ENCODE assay signal across 18 cellular contexts in the genomic region with DNA sequence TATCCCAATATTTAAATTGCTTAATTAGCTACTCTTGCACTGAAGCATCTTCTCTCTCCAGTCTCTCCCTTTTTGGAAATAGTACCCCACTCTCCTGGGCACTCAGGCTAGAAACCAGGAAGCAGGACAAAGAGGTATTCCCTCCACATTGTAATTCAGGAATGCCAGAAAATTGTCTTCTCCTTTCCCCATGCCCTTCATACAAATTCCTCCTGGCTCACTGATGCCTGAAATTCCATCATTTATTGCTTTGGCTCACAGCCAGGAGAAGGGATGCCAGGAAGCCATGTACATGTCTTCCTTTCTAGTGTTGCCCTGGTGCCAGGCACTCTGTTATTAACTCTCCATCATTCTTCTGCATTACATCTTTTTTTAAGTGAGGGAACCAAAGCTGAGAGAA.
A peak's percentile ranks its signal among the peaks of the same experiment; 100 is the strongest.
DNase-seq lines count a peak whose midpoint lies in the region; ATAC-seq and TF ChIP-seq lines count a peak whose summit lies in the region.
"Had no signal": no experiment of that assay in that cellular context is flagged by ENCODE, and none has a peak within 500 bp of the region (broad histone marks: within the 10 kb centered on the region; RNA-seq: fewer than 3 reads in every experiment).

No MANE protein-coding gene starts in this region.

- H3K9ac ChIP-seq in NT2/D1 (ENCODE audit: insufficient read length, low read depth): no peak overlapping the region

- H3K4me3 Mint-ChIP-seq in nephron (no peak overlapping the region), immature natural killer cell (no peak overlapping the region)
- H3K4me3 Mint-ChIP-seq: B cell; CD4-positive, alpha-beta memory T cell had no signal

- no peaks in the 10 kb centered on the region for H3K27me3 ChIP-seq in NT2/D1 (ENCODE audit: insufficient read depth, insufficient read length)

- no peaks in the 10 kb centered on the region for H3K36me3 ChIP-seq in NT2/D1 (ENCODE audit: insufficient read depth, insufficient read length, low read length)

- H3K4me3 ChIP-seq in NT2/D1 (ENCODE audit: insufficient read length, low read depth) (no peak overlapping the region), epithelial cell of proximal tubule (ENCODE audit: low read depth, low read length) (no peak overlapping the region)

- peak overlapping the region in 2 of 3 experiments; percentile 26 to 59 for H3K27ac Mint-ChIP-seq in nephron
- H3K27ac Mint-ChIP-seq in immature natural killer cell: no peak overlapping the region
- H3K27ac Mint-ChIP-seq: B cell; CD4-positive, alpha-beta memory T cell had no signal

- H3K9me3 Mint-ChIP-seq in nephron: peaks cover 3% of the 10 kb centered on the region
- H3K9me3 Mint-ChIP-seq in immature natural killer cell: peaks cover 0 to 12% (median 9%) of the 10 kb centered on the region in 6 donors

- peaks cover 24% of the 10 kb centered on the region for H3K4me1 Mint-ChIP-seq in nephron
- no peaks in the 10 kb centered on the region for H3K4me1 Mint-ChIP-seq in immature natural killer cell
- H3K4me1 Mint-ChIP-seq: B cell; CD4-positive, alpha-beta memory T cell had no signal

- no peaks in the 10 kb centered on the region for H3K4me1 ChIP-seq in NT2/D1 (ENCODE audit: insufficient read depth, insufficient read length)

- peaks cover 11% of the 10 kb centered on the region; the same call in 1 of the 2 replicates for H3K9me3 ChIP-seq in NT2/D1 (ENCODE audit: insufficient read depth, low read length)

- H3K27me3 Mint-ChIP-seq in nephron (ENCODE audit: low read depth) (no peaks in the 10 kb centered on the region), immature natural killer cell (ENCODE audit: low read depth in 3 of 3) (no peaks in the 10 kb centered on the region)
- H3K27me3 Mint-ChIP-seq: B cell; CD4-positive, alpha-beta memory T cell had no signal

- no peak for ATAC-seq in GM18502 (IDR thresholded peaks at IDR 0.05; ENCODE audit: poor library complexity, unreplicated experiment)
- no peak for ATAC-seq in GM18870 (IDR thresholded peaks at IDR 0.05; ENCODE audit: unreplicated experiment)

- H3K36me3 Mint-ChIP-seq in nephron (ENCODE audit: low read depth) (peaks cover 3% of the 10 kb centered on the region), immature natural killer cell (peaks cover 0 to 5% (median 4%) of the 10 kb centered on the region in 3 donors)
- H3K36me3 Mint-ChIP-seq: CD4-positive, alpha-beta memory T cell had no signal

- in situ Hi-C loops in Caki2 (cut with HindIII; ENCODE audit: low pct_unique_long_range_greater_than_20kb, low sequenced_read_pairs): no loop called here

- TF ChIP-seq CTCF in epithelial cell of proximal tubule (conservative IDR thresholded peaks at IDR 0.05; ENCODE audit: low read depth, low read length) (no peak), nephron (IDR thresholded peaks at IDR 0.05; ENCODE audit: unreplicated experiment in 3 of 3) (no peak)

- peak; percentile 44 for DNase-seq in Caki2 (ENCODE audit: low read depth)
- DNase-seq in NT2/D1 (ENCODE audit: low read depth, low spot score): peak; percentile 18
- DNase-seq in epithelial cell of proximal tubule (ENCODE audit: low read depth): peak; percentile 20
- DNase-seq in immature natural killer cell: no peak
- DNase-seq: CD4-positive, alpha-beta memory T cell; DND-41; GF-D8; H7; Karpas-422; NCI-H1436; NCI-H2081; NCI-H345; NCI-H748 treated with DMSO at 0.1 percent for 48 hours; SHP77 treated with DMSO at 0.1 percent for 48 hours had no signal

Comparison
In these comparisons a context has a peak if more than half of its experiments do, and no peak if none do; other contexts are left out.
1. DNase-seq: peak in Caki2 (single experiment), NT2/D1 (single experiment) and epithelial cell of proximal tubule (single experiment); none in immature natural killer cell (0 of 3).
2. H3K27ac Mint-ChIP-seq: peak in nephron (2 of 3); none in immature natural killer cell (0 of 6).